8 cellular contexts compared by ENCODE assay signal in the genomic region with DNA sequence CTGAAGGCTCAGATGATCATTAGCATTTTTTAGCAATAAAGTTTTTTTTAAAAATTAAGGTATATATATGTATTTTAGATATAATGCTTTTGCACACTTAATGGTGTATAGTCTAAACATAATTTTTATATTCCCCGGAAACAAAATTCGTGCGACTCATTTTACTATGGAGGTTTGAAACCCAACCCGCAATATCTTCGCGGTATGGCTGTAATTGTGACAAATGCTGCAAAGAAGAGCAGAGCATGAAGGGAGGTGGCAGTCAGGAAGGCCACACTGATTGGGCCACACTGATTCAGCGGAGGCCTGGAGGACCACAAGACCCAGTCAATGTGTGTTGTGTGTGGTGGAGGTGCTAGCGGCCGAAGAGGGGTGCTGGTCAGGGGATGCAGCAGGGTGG. TPM values are rescaled to one million over a fixed set of nuclear protein-coding genes. Genes with fewer than 3 reads are reported as not detected.
A peak's percentile ranks its signal among the peaks of the same experiment; 100 is the strongest.
DNase-seq lines count a peak whose midpoint lies in the region; ATAC-seq, FAIRE-seq and TF ChIP-seq lines count a peak whose summit lies in the region.

No MANE protein-coding gene starts in this region.

- no TSS peak for BruUV-seq in Caco-2 (replicated peaks; lab: Mats Ljungman, UMichigan)

- DNase-seq in Caco-2: no peak
- DNase-seq in Peyer's patch: no peak
- DNase-seq in esophagus muscularis mucosa (ENCODE audit: extremely low spot score): no peak
- no peak for DNase-seq in RCC 7860 (ENCODE audit: low spot score)
- no peak for DNase-seq in HK-2 (ENCODE audit: unreplicated experiment)
- no peak for DNase-seq in NCI-H510A treated with DMSO at 0.1 percent for 48 hours (lab: John Stamatoyannopoulos, UW)

- peak overlapping the region; percentile 73 for H3K4me3 Mint-ChIP-seq in Caco-2 (ENCODE audit: unreplicated experiment)

- H3K9me3 ChIP-seq in Caco-2 (no peaks in the 10 kb centered on the region), Peyer's patch (no peaks in the 10 kb centered on the region), esophagus muscularis mucosa (no peaks in the 10 kb centered on the region), parathyroid adenoma (ENCODE audit: control insufficient read depth, low read length) (no peaks in the 10 kb centered on the region)

- 95% methylated on average over 9 of the region's 9 CpGs for WGBS in esophagus muscularis mucosa

- H3K27me3 ChIP-seq in Caco-2 (replicated peaks; ENCODE audit: control insufficient read depth, insufficient read depth, low read length): no peaks in the 10 kb centered on the region
- no peaks in the 10 kb centered on the region for H3K27me3 ChIP-seq in Peyer's patch
- no peaks in the 10 kb centered on the region for H3K27me3 ChIP-seq in esophagus muscularis mucosa
- H3K27me3 ChIP-seq in parathyroid adenoma (ENCODE audit: control insufficient read depth, insufficient read depth, low read length): no peaks in the 10 kb centered on the region

- H3K4me1 Mint-ChIP-seq in Caco-2 (ENCODE audit: low read depth, unreplicated experiment): peaks cover 5% of the 10 kb centered on the region

- no peaks in the 10 kb centered on the region for H3K27me3 Mint-ChIP-seq in Caco-2 (ENCODE audit: insufficient read depth, unreplicated experiment)

- no peaks in the 10 kb centered on the region for H3K79me2 ChIP-seq in parathyroid adenoma

- H3K27ac ChIP-seq in Peyer's patch: peak overlapping the region in 2 of 4 donors; percentile 56 to 57
- H3K27ac ChIP-seq in esophagus muscularis mucosa (replicated peaks in 1 of 4): peak overlapping the region in 3 of 4 donors; percentile 76 to 79 (median 77)
- no peak overlapping the region for H3K27ac ChIP-seq in parathyroid adenoma

- peak overlapping the region; percentile 81 for H3K4me2 ChIP-seq in parathyroid adenoma (ENCODE audit: low read length)

- peak overlapping the region; percentile 16 for H3K27ac Mint-ChIP-seq in Caco-2 (ENCODE audit: unreplicated experiment)

- intact Hi-C loops in Caco-2 (cut with micrococcal nuclease; ENCODE audit: unreplicated experiment) (loop anchor here (2.0 kb wide), 1 partner anchor 41 kb away; no protein-coding TSS in a partner anchor), esophagus muscularis mucosa (cut with DNase I) (loop anchor here (2.0 kb wide), 1 partner anchor 47 kb away; no protein-coding TSS in a partner anchor)

- CTCF ChIA-PET in Caco-2 (lab: Charles Lee): no interaction called here

- POLR2A ChIA-PET in Caco-2 (lab: Charles Lee): no interaction called here

- TF ChIP-seq EP300 in esophagus muscularis mucosa (IDR thresholded peaks at IDR 0.05): no peak

- no peaks in the 10 kb centered on the region for H3K9me3 Mint-ChIP-seq in Caco-2 (ENCODE audit: unreplicated experiment)

- peaks cover 5% of the 10 kb centered on the region; the same call in 1 of the 2 replicates for H3K4me1 ChIP-seq in Caco-2
- H3K4me1 ChIP-seq in Peyer's patch: peaks cover 0 to 5% (median 0%) of the 10 kb centered on the region in 4 donors
- H3K4me1 ChIP-seq in esophagus muscularis mucosa: peaks cover 7 to 12% (median 12%) of the 10 kb centered on the region in 4 donors
- H3K4me1 ChIP-seq in parathyroid adenoma: peaks cover 3% of the 10 kb centered on the region

- FAIRE-seq in RCC 7860 (lab: Jason Lieb, UNC): no peak

- no peak for TF ChIP-seq POLR2A in Peyer's patch (IDR thresholded peaks at IDR 0.05)
- no peak for TF ChIP-seq POLR2A in esophagus muscularis mucosa (IDR thresholded peaks at IDR 0.05; ENCODE audit: low read depth)

- no peaks in the 10 kb centered on the region for H3K36me3 ChIP-seq in Caco-2 (ENCODE audit: control insufficient read depth, insufficient read depth, low read length)
- H3K36me3 ChIP-seq in Peyer's patch: no peaks in the 10 kb centered on the region
- H3K36me3 ChIP-seq in esophagus muscularis mucosa: no peaks in the 10 kb centered on the region
- no peaks in the 10 kb centered on the region for H3K36me3 ChIP-seq in parathyroid adenoma (ENCODE audit: control insufficient read depth, insufficient read depth, low read length)

- H3K9ac ChIP-seq in parathyroid adenoma: no peak overlapping the region

- ATAC-seq in HG02973 (IDR thresholded peaks at IDR 0.05; ENCODE audit: unreplicated experiment): no peak

- H3K36me3 Mint-ChIP-seq in Caco-2 (ENCODE audit: insufficient read depth, unreplicated experiment): no peaks in the 10 kb centered on the region

- H2AFZ ChIP-seq in parathyroid adenoma: peak overlapping the region; percentile 87

- no peak overlapping the region; the same call in 1 of the 2 replicates for H3K4me3 ChIP-seq in Caco-2 (ENCODE audit: low read depth, low read length)
- H3K4me3 ChIP-seq in Peyer's patch: peak overlapping the region; percentile 49 to 66 (median 58)
- H3K4me3 ChIP-seq in esophagus muscularis mucosa: peak overlapping the region; percentile 60 to 64 (median 62)
- H3K4me3 ChIP-seq in parathyroid adenoma (ENCODE audit: low read depth, low read length): no peak overlapping the region

- TF ChIP-seq CTCF in Caco-2 (IDR thresholded peaks at IDR 0.05; ENCODE audit: insufficient read depth in 1 of 2, low read depth in 1 of 2, low read length in 1 of 2, severe bottlenecking in 1 of 2, unreplicated experiment in 1 of 2) (no peak), Peyer's patch (IDR thresholded peaks at IDR 0.05) (no peak), esophagus muscularis mucosa (IDR thresholded peaks at IDR 0.05) (no peak), parathyroid adenoma (IDR thresholded peaks at IDR 0.05) (no peak)

RNA-seq across cellular contexts. Expression of a gene that starts 4.5 kb away (rescaled TPM):
- total RNA-seq in Caco-2 (2022) (not detected in 2 replicates), Peyer's patch (not detected), esophagus muscularis mucosa (not detected)

RNA-seq across cellular contexts. Expression of a gene that starts 25.8 kb away (rescaled TPM):
- 10.3 and 13.4 TPM in 2 replicates for total RNA-seq in Caco-2 (2022)
- 1 to 10 TPM; 1.2 to 8.9 (median 6.0) TPM for total RNA-seq in Peyer's patch
- 10 to 100 TPM in 1 of 4 donors, 1 to 10 TPM in 3; 4.0 to 11.6 (median 5.3) TPM for total RNA-seq in esophagus muscularis mucosa

Comparison
In these comparisons a context has a peak if more than half of its experiments do, and no peak if none do; other contexts are left out.
1. H3K4me3 ChIP-seq: peak in Peyer's patch (4 of 4) and esophagus muscularis mucosa (4 of 4); none in Caco-2 (single experiment) and parathyroid adenoma (single experiment).